ENCODE assay signal across 9 cellular contexts in genomic region chr11:36155770-36156485, GRCh38.
A peak's percentile ranks its signal among the peaks of the same experiment; 100 is the strongest.
DNase-seq lines count a peak whose midpoint lies in the region; ATAC-seq, FAIRE-seq and TF ChIP-seq lines count a peak whose summit lies in the region.
"Had no signal": no experiment of that assay in that cellular context is flagged by ENCODE, and none has a peak within 500 bp of the region (broad histone marks: within the 10 kb centered on the region; RNA-seq: fewer than 3 reads in every experiment).

No MANE protein-coding gene starts in this region.

- no peak for TF ChIP-seq POLR2A in A549 (IDR thresholded peaks at IDR 0.05; ENCODE audit: low read length)

- DNase-seq in A549 (ENCODE audit: low read depth in 1 of 2, low spot score in 1 of 2) = no peak
- peak; percentile 34 to 52 for DNase-seq in cardiac fibroblast (ENCODE audit: low read depth in 2 of 2)
- DNase-seq in kidney tubule cell (ENCODE audit: low spot score) = peak; percentile 56
- DNase-seq in stimulated activated CD4-positive, alpha-beta T cell treated with anti-CD3 and anti-CD28 coated beads, Interleukin-4, amount 100 ng/mL, for 1 hour = no peak
- DNase-seq in Kasumi-1 (lab: John Stamatoyannopoulos, UW) = no peak
- DNase-seq: NCI-H2171 treated with DMSO at 0.1 percent for 48 hours had no signal

- no peak overlapping the region for H3K4me3 ChIP-seq in A549
- no peak overlapping the region for H3K4me3 ChIP-seq in cardiac fibroblast (replicated peaks in 1 of 2; ENCODE audit: low read depth in 2 of 2, low read length in 2 of 2)

- FAIRE-seq in A549 (lab: Jason Lieb, UNC) = no peak

- no peak for TF ChIP-seq RAD21 in A549 (conservative IDR thresholded peaks at IDR 0.05 in 1 of 2, IDR thresholded peaks at IDR 0.05 in 1 of 2)
- TF ChIP-seq RAD21 in Ishikawa (IDR thresholded peaks at IDR 0.05; ENCODE audit: low read depth) = peak; percentile 20; the same call in 1 of the 2 replicates

- ATAC-seq in A549 (no peak; a peak in 1 of 6 replicates), GM18520 (IDR thresholded peaks at IDR 0.05; ENCODE audit: unreplicated experiment) (no peak), GM21360 (IDR thresholded peaks at IDR 0.05; ENCODE audit: unreplicated experiment) (no peak)

- POLR2A ChIA-PET in A549 (lab: Yijun Ruan, JAX) = no interaction called here

- WGBS in A549 (ENCODE audit: missing lambda C conversion rate) = 80% methylated on average over 9 of the region's 9 CpGs

- no peak for TF ChIP-seq CTCF in A549 (IDR thresholded peaks at IDR 0.05)
- peak; percentile 7 for TF ChIP-seq CTCF in cardiac fibroblast (IDR thresholded peaks at IDR 0.05; ENCODE audit: low read depth, low read length)

- H3K27ac ChIP-seq in A549 = no peak overlapping the region

- CTCF ChIA-PET in A549 (lab: Yijun Ruan, JAX) = interaction anchor here (0.9 to 2.1 kb wide), 6 partner anchors 9 to 334 kb away, joined by 3 to 5 read pairs (median 4); no protein-coding TSS in a partner anchor

- no peak for TF ChIP-seq EP300 in A549 (IDR thresholded peaks at IDR 0.05)
- TF ChIP-seq EP300 in Ishikawa (IDR thresholded peaks at IDR 0.05; ENCODE audit: borderline replicate concordance) = no peak

- H3K4me2 ChIP-seq in A549 = peak overlapping the region; percentile 11; the same call in 1 of the 3 replicates

- no peaks in the 10 kb centered on the region for H3K9me3 ChIP-seq in A549

- H3K4me1 ChIP-seq in A549 = peaks cover 15% of the 10 kb centered on the region; the same call in 2 of the 3 replicates

TF ChIP-seq in A549, 52 proteins besides CTCF, POLR2A, EP300 and RAD21 (continues in another document):
- TF ChIP-seq ELK1 (IDR thresholded peaks at IDR 0.05; ENCODE audit: low read depth, low read length) (no peak), CEBPB (IDR thresholded peaks at IDR 0.05) (no peak), TFCP2L1 (CRISPR knock-in tag; IDR thresholded peaks at IDR 0.05) (no peak), CHD2 (IDR thresholded peaks at IDR 0.05; ENCODE audit: low read length, partially characterized antibody) (no peak), REST (IDR thresholded peaks at IDR 0.05) (no peak), USF2 (IDR thresholded peaks at IDR 0.05) (no peak), MAFK (IDR thresholded peaks at IDR 0.05; ENCODE audit: partially characterized antibody) (no peak), RARB (CRISPR knock-in tag; IDR thresholded peaks at IDR 0.05) (no peak), HOXA7 (CRISPR knock-in tag; IDR thresholded peaks at IDR 0.05) (no peak)

TF ChIP-seq in Ishikawa, 13 proteins besides CTCF, POLR2A, EP300 and RAD21:
- TF ChIP-seq ZBTB7A (IDR thresholded peaks at IDR 0.05; ENCODE audit: low read depth) (no peak), TEAD4 (IDR thresholded peaks at IDR 0.05) (no peak), REST (IDR thresholded peaks at IDR 0.05; ENCODE audit: low read depth) (no peak), YY1 (IDR thresholded peaks at IDR 0.05; ENCODE audit: low read depth) (no peak), FOXM1 (IDR thresholded peaks at IDR 0.05; ENCODE audit: borderline replicate concordance, low read depth) (no peak), TCF12 (IDR thresholded peaks at IDR 0.05; ENCODE audit: low read depth) (no peak), TAF1 (IDR thresholded peaks at IDR 0.05; ENCODE audit: low read depth) (no peak), CREB1 (IDR thresholded peaks at IDR 0.05; ENCODE audit: low read depth) (no peak), USF1 (IDR thresholded peaks at IDR 0.05) (no peak), CEBPB (IDR thresholded peaks at IDR 0.05) (no peak), MAX (IDR thresholded peaks at IDR 0.05) (no peak), EGR1 (IDR thresholded peaks at IDR 0.05) (no peak), NFIC (IDR thresholded peaks at IDR 0.05) (no peak)
TF ChIP-seq in Ishikawa: peak in this region for 0.

Comparison
In these comparisons a context has a peak if more than half of its experiments do, and no peak if none do; other contexts are left out.
1. DNase-seq: peak in cardiac fibroblast (2 of 2) and kidney tubule cell (single experiment); none in A549 (0 of 2), stimulated activated CD4-positive, alpha-beta T cell treated with anti-CD3 and anti-CD28 coated beads, Interleukin-4, amount 100 ng/mL, for 1 hour (single experiment) and Kasumi-1 (0 of 2).